ENCODE assay signal across 24 cellular contexts in the genomic region with DNA sequence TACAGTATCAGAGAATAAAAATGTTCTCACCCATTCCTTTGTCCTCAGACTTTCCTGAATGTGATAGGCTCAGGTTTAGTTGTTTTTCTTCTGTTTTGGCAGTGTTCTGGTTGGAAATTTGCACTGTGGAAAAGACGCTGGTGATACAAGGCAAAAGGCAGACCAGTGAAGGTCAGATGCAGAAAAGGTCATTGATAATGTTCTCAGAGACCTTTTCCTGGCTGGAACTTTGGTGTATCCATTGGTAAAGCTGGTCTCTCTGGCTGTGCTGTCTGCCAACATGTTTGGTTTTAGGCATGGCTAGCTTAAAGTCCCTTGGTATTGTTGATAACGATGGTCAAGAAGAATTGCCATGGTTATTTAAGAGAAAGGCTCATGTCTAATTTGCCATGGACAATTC. TPM values are rescaled to one million over a fixed set of nuclear protein-coding genes. Genes with fewer than 3 reads are reported as not detected.
A peak's percentile ranks its signal among the peaks of the same experiment; 100 is the strongest.
DNase-seq lines count a peak whose midpoint lies in the region; ATAC-seq and TF ChIP-seq lines count a peak whose summit lies in the region.
"Had no signal": no experiment of that assay in that cellular context is flagged by ENCODE, and none has a peak within 500 bp of the region (broad histone marks: within the 10 kb centered on the region; RNA-seq: fewer than 3 reads in every experiment).

No MANE protein-coding gene starts in this region.

- H3K4me3 ChIP-seq in CD4-positive, CD25-positive, alpha-beta regulatory T cell (ENCODE audit: low read depth, low read length), result peak overlapping the region; percentile 7
- H3K4me3 ChIP-seq in Panc1 (ENCODE audit: low read depth in 2 of 2, low read length in 2 of 2), result no peak overlapping the region
- H3K4me3 ChIP-seq: A549; BLaER1 treated with 17β-estradiol and CSF1 and Interleukin-3, amounts not matched to agents 10 nM and 100 nM; GM23248 had no signal

- no peak for ATAC-seq in CD4-positive, CD25-positive, alpha-beta regulatory T cell (ENCODE audit: low read depth in 2 of 2)
- ATAC-seq in Panc1 (no peak), memory B cell (ENCODE audit: low read depth) (no peak), HG02938 (IDR thresholded peaks at IDR 0.05; ENCODE audit: unreplicated experiment) (no peak), GM21576 (IDR thresholded peaks at IDR 0.05; ENCODE audit: unreplicated experiment) (no peak)
- ATAC-seq: A549, HCT116 had no signal

- intact Hi-C loops in activated naive CD4-positive, alpha-beta T cell treated with anti-CD3 and anti-CD28 coated beads for 36 hours (cut with micrococcal nuclease), result no loop called here
- intact Hi-C loops in Panc1 (cut with micrococcal nuclease; ENCODE audit: unreplicated experiment), result no loop called here

- H3K9me3 ChIP-seq in CD4-positive, CD25-positive, alpha-beta regulatory T cell (ENCODE audit: control insufficient read depth in 2 of 2, low read length in 2 of 2), result peaks cover 0 to 4% of the 10 kb centered on the region in 2 experiments
- H3K9me3 ChIP-seq in Panc1 (ENCODE audit: control insufficient read depth, insufficient read depth, low read depth, low read length), result no peaks in the 10 kb centered on the region
- H3K9me3 ChIP-seq: A549, BE2C had no signal

- H3K27ac Mint-ChIP-seq in activated naive CD4-positive, alpha-beta T cell treated with anti-CD3 and anti-CD28 coated beads for 36 hours, result peak overlapping the region; percentile 13
- no peak overlapping the region for H3K27ac Mint-ChIP-seq in CD4-positive, CD25-positive, alpha-beta regulatory T cell
- H3K27ac Mint-ChIP-seq in memory B cell, result peak overlapping the region; percentile 14
- H3K27ac Mint-ChIP-seq: CD14-positive monocyte, H9 had no signal

- no peaks in the 10 kb centered on the region for H3K27me3 Mint-ChIP-seq in activated naive CD4-positive, alpha-beta T cell treated with anti-CD3 and anti-CD28 coated beads for 36 hours (ENCODE audit: low read depth)
- no peaks in the 10 kb centered on the region for H3K27me3 Mint-ChIP-seq in CD4-positive, CD25-positive, alpha-beta regulatory T cell
- no peaks in the 10 kb centered on the region for H3K27me3 Mint-ChIP-seq in memory B cell
- H3K27me3 Mint-ChIP-seq: CD4-positive, alpha-beta memory T cell had no signal

- no peaks in the 10 kb centered on the region for H3K27me3 ChIP-seq in CD4-positive, CD25-positive, alpha-beta regulatory T cell (ENCODE audit: control insufficient read depth, insufficient read depth, low read length)
- no peaks in the 10 kb centered on the region for H3K27me3 ChIP-seq in Panc1 (ENCODE audit: control insufficient read depth, insufficient read depth, low read length)
- H3K27me3 ChIP-seq: BE2C; BLaER1 treated with 17β-estradiol and CSF1 and Interleukin-3, amounts not matched to agents 10 nM and 100 nM had no signal

- POLR2A ChIA-PET in Panc1 (lab: Charles Lee), result no interaction called here

- CTCF ChIA-PET in activated naive CD4-positive, alpha-beta T cell treated with anti-CD3 and anti-CD28 coated beads for 36 hours (lab: Charles Lee), result interaction anchor here (0.9 kb wide), 1 partner anchor 11 kb away, joined by 3 read pairs; no protein-coding TSS in a partner anchor
- CTCF ChIA-PET in Panc1 (lab: Charles Lee), result no interaction called here

- H3K36me3 ChIP-seq in CD4-positive, CD25-positive, alpha-beta regulatory T cell (ENCODE audit: control insufficient read depth, insufficient read depth, low read length), result peaks cover 47% of the 10 kb centered on the region
- H3K36me3 ChIP-seq in Panc1 (ENCODE audit: control insufficient read depth, insufficient read depth, low read length), result no peaks in the 10 kb centered on the region
- H3K36me3 ChIP-seq: BE2C had no signal

- H3K9me3 Mint-ChIP-seq in activated naive CD4-positive, alpha-beta T cell treated with anti-CD3 and anti-CD28 coated beads for 36 hours, result no peaks in the 10 kb centered on the region
- H3K9me3 Mint-ChIP-seq in CD4-positive, CD25-positive, alpha-beta regulatory T cell, result peaks cover 0 to 6% (median 0%) of the 10 kb centered on the region in 7 donors
- peaks cover 4% of the 10 kb centered on the region for H3K9me3 Mint-ChIP-seq in memory B cell
- H3K9me3 Mint-ChIP-seq: H9 had no signal

- DNase-seq in activated naive CD4-positive, alpha-beta T cell treated with anti-CD3 and anti-CD28 coated beads for 36 hours, result no peak
- no peak for DNase-seq in activated naive CD4-positive, alpha-beta T cell treated with anti-CD3 and anti-CD28 coated beads, Interleukin-2, amount 50 U/mL, for 16 hours
- DNase-seq in CD4-positive, CD25-positive, alpha-beta regulatory T cell, result no peak
- DNase-seq in Panc1 (ENCODE audit: low read depth, low spot score) (no peak), memory B cell (ENCODE audit: low spot score in 2 of 2) (no peak), HT-29 (ENCODE audit: low spot score) (no peak)
- DNase-seq: 8988T; ACHN; AML-193; BE2C; Calu3; CD4-positive, alpha-beta memory T cell; COR-L47; DMS53; DMS79 treated with DMSO at 0.1 percent for 48 hours; GF-D8; GM23248; H9 had no signal

- H3K36me3 Mint-ChIP-seq in activated naive CD4-positive, alpha-beta T cell treated with anti-CD3 and anti-CD28 coated beads for 36 hours (ENCODE audit: low read depth), result peaks cover 83% of the 10 kb centered on the region
- H3K36me3 Mint-ChIP-seq in CD4-positive, CD25-positive, alpha-beta regulatory T cell, result peaks cover 62% of the 10 kb centered on the region
- peaks cover 43% of the 10 kb centered on the region for H3K36me3 Mint-ChIP-seq in memory B cell

- no peak for TF ChIP-seq CTCF in Panc1 (IDR thresholded peaks at IDR 0.05)

- in situ Hi-C loops in Panc1 (cut with HindIII; ENCODE audit: low pct_unique_long_range_greater_than_20kb, low sequenced_read_pairs), result no loop called here

- no peak overlapping the region for H3K4me3 Mint-ChIP-seq in activated naive CD4-positive, alpha-beta T cell treated with anti-CD3 and anti-CD28 coated beads for 36 hours
- no peak overlapping the region for H3K4me3 Mint-ChIP-seq in CD4-positive, CD25-positive, alpha-beta regulatory T cell
- H3K4me3 Mint-ChIP-seq in memory B cell, result no peak overlapping the region
- H3K4me3 Mint-ChIP-seq: CD14-positive monocyte; CD4-positive, alpha-beta memory T cell; H9 had no signal

- no peak overlapping the region for H3K27ac ChIP-seq in CD4-positive, CD25-positive, alpha-beta regulatory T cell (ENCODE audit: insufficient read depth, low read length, poor library complexity, severe bottlenecking)
- peak overlapping the region; percentile 41; the same call in 1 of the 2 replicates for H3K27ac ChIP-seq in Panc1 (ENCODE audit: low read length)
- H3K27ac ChIP-seq: A549, GM23248 had no signal

- H3K4me1 ChIP-seq in CD4-positive, CD25-positive, alpha-beta regulatory T cell (ENCODE audit: control insufficient read depth, insufficient read depth, low read length, poor library complexity, severe bottlenecking), result peaks cover 14% of the 10 kb centered on the region
- peaks cover 19% of the 10 kb centered on the region for H3K4me1 ChIP-seq in Panc1 (ENCODE audit: control insufficient read depth, insufficient read depth, low read length)

- BruUV-seq in Panc1 (replicated peaks; lab: Mats Ljungman, UMichigan), result no TSS peak

- H3K4me1 Mint-ChIP-seq in activated naive CD4-positive, alpha-beta T cell treated with anti-CD3 and anti-CD28 coated beads for 36 hours (ENCODE audit: low read depth), result peaks cover 56% of the 10 kb centered on the region
- peaks cover 37 to 81% (median 62%) of the 10 kb centered on the region in 4 donors for H3K4me1 Mint-ChIP-seq in CD4-positive, CD25-positive, alpha-beta regulatory T cell
- peaks cover 47% of the 10 kb centered on the region for H3K4me1 Mint-ChIP-seq in memory B cell
- H3K4me1 Mint-ChIP-seq: H9 had no signal

RNA-seq across cellular contexts. Expression of a gene that starts 11.5 kb away (rescaled TPM):
- 10 to 100 TPM; 86.3 to 87.1 TPM for total RNA-seq in activated naive CD4-positive, alpha-beta T cell treated with anti-CD3 and anti-CD28 coated beads for 36 hours
- total RNA-seq in CD4-positive, CD25-positive, alpha-beta regulatory T cell, result 169 TPM
- 10 to 100 TPM; 58.1 to 67.2 (median 62.5) TPM for polyA plus RNA-seq in CD4-positive, CD25-positive, alpha-beta regulatory T cell
- total RNA-seq in Panc1 (2021; ENCODE audit: unreplicated experiment), result 22.7 TPM
- 7.6 TPM for polyA plus RNA-seq in Panc1 (2012; ENCODE audit: insufficient read length)
- total RNA-seq in HT-29 (2014; rRNA removed; shearing (Covaris generic)), result 16.9 and 18.9 TPM in 2 replicates

Comparison
In these comparisons a context has a peak if more than half of its experiments do, and no peak if none do; other contexts are left out.
1. H3K27ac Mint-ChIP-seq: peak in activated naive CD4-positive, alpha-beta T cell treated with anti-CD3 and anti-CD28 coated beads for 36 hours (single experiment) and memory B cell (single experiment); none in CD4-positive, CD25-positive, alpha-beta regulatory T cell (0 of 3).